ENCODE assay signal across 16 cellular contexts in the genomic region with DNA sequence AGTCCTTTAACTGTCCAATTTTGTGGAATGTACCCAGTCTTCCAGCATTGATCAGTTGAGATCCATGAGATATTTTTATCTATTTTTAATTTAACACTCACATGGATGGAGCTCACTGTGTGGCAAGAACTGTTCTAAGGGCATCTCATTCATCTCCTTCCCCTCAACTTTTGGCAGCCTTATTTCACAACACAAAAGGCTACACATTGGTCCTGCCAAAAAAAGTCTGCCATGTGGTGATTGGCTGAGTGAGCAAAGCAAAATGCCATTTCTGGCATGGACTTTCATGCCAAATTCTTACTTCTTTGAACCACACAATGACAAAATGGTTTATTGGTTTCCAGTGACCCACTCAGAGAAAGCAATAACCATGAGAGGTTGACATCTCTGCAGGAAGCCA.
"Had no signal": no experiment of that assay in that cellular context is flagged by ENCODE, and none has a peak within 500 bp of the region (broad histone marks: within the 10 kb centered on the region; RNA-seq: fewer than 3 reads in every experiment).

No MANE protein-coding gene starts in this region.

- ATAC-seq: activated CD4-positive, alpha-beta T cell treated with anti-CD3 and anti-CD28 coated beads for 36 hours; activated CD8-positive, alpha-beta T cell treated with anti-CD3 and anti-CD28 coated beads for 36 hours; activated T-cell treated with anti-CD3 and anti-CD28 coated beads, Interleukin-2, amount 50 U/mL, for 72 hours had no signal

- H3K9me3 Mint-ChIP-seq: activated CD8-positive, alpha-beta T cell treated with anti-CD3 and anti-CD28 coated beads for 36 hours; activated naive CD4-positive, alpha-beta T cell treated with anti-CD3 and anti-CD28 coated beads, Interleukin-2, amount 10 ng/mL, durations not matched to agents 7 days and 5 days; activated naive CD8-positive, alpha-beta T cell treated with anti-CD3 and anti-CD28 coated beads for 36 hours; activated T-cell treated with anti-CD3 and anti-CD28 coated beads, Interleukin-2, amount 50 U/mL, for 72 hours; activated T-helper 2 cell treated with anti-CD3 and anti-CD28 coated beads, Interferon-gamma antibody, Interleukin-2, Interleukin-4, amounts not matched to agents 10 μg/mL and 5 μg/mL and 100 μg/mL, durations not matched to agents 14 hours and 24 hours and 36 hours had no signal

- H3K27me3 Mint-ChIP-seq: activated CD4-positive, alpha-beta T cell treated with anti-CD3 and anti-CD28 coated beads for 36 hours; activated CD8-positive, alpha-beta T cell treated with anti-CD3 and anti-CD28 coated beads for 36 hours; activated naive CD4-positive, alpha-beta T cell treated with anti-CD3 and anti-CD28 coated beads, Interleukin-2, amount 10 ng/mL, durations not matched to agents 7 days and 5 days; activated naive CD8-positive, alpha-beta T cell treated with anti-CD3 and anti-CD28 coated beads for 36 hours had no signal

- DNase-seq: activated CD4-positive, alpha-beta T cell treated with anti-CD3 and anti-CD28 coated beads for 36 hours; activated CD8-positive, alpha-beta memory T cell treated with anti-CD3 and anti-CD28 coated beads, Interleukin-2, amount 50 U/mL, for 4 hours; activated CD8-positive, alpha-beta T cell treated with anti-CD3 and anti-CD28 coated beads for 36 hours; activated gamma-delta T cell treated with Interleukin-2 at 50 U/mL for 16 hours; activated naive CD4-positive, alpha-beta T cell treated with anti-CD3 and anti-CD28 coated beads, Interleukin-2, amount 10 ng/mL, durations not matched to agents 7 days and 5 days; activated naive CD8-positive, alpha-beta T cell treated with anti-CD3 and anti-CD28 coated beads for 36 hours; activated T-cell treated with anti-CD3 and anti-CD28 coated beads, Interleukin-2, amount 50 U/mL, for 72 hours; NCI-H1105 treated with DMSO at 0.1 percent for 48 hours; NCI-H1436 treated with DMSO at 0.1 percent for 48 hours; NCI-H187; NCI-H2081; NCI-H524 treated with DMSO at 0.1 percent for 48 hours; NCI-H774; SIG-M5; WERI-Rb-1 had no signal

- H3K27ac ChIP-seq: WERI-Rb-1 had no signal

- H3K27ac Mint-ChIP-seq: activated CD4-positive, alpha-beta T cell treated with anti-CD3 and anti-CD28 coated beads for 36 hours; activated naive CD4-positive, alpha-beta T cell treated with anti-CD3 and anti-CD28 coated beads, Interleukin-2, amount 10 ng/mL, durations not matched to agents 7 days and 5 days; activated T-cell treated with anti-CD3 and anti-CD28 coated beads, Interleukin-2, amount 50 U/mL, for 72 hours; activated T-helper 2 cell treated with anti-CD3 and anti-CD28 coated beads, Interferon-gamma antibody, Interleukin-2, Interleukin-4, amounts not matched to agents 10 μg/mL and 5 μg/mL and 100 μg/mL, durations not matched to agents 14 hours and 24 hours and 36 hours had no signal

- H3K4me3 Mint-ChIP-seq: activated CD4-positive, alpha-beta T cell treated with anti-CD3 and anti-CD28 coated beads for 36 hours; activated CD8-positive, alpha-beta T cell treated with anti-CD3 and anti-CD28 coated beads for 36 hours; activated naive CD4-positive, alpha-beta T cell treated with anti-CD3 and anti-CD28 coated beads, Interleukin-2, amount 10 ng/mL, durations not matched to agents 7 days and 5 days; activated naive CD8-positive, alpha-beta T cell treated with anti-CD3 and anti-CD28 coated beads for 36 hours; activated T-cell treated with anti-CD3 and anti-CD28 coated beads, Interleukin-2, amount 50 U/mL, for 72 hours had no signal
